8 cellular contexts compared by ENCODE assay signal in genomic region chr1:33633019-33633801, GRCh38.
A peak's percentile ranks its signal among the peaks of the same experiment; 100 is the strongest.
DNase-seq lines count a peak whose midpoint lies in the region; ATAC-seq and TF ChIP-seq lines count a peak whose summit lies in the region.

No MANE protein-coding gene starts in this region.

- H3K27me3 Mint-ChIP-seq in activated naive CD4-positive, alpha-beta T cell treated with anti-CD3 and anti-CD28 coated beads, Interleukin-2, amount 10 ng/mL, durations not matched to agents 7 days and 5 days = peaks cover 22% of the 10 kb centered on the region

- CTCF ChIA-PET in activated naive CD4-positive, alpha-beta T cell treated with anti-CD3 and anti-CD28 coated beads, Interleukin-2, amount 10 ng/mL, durations not matched to agents 7 days and 5 days (lab: Charles Lee) = interaction anchor here (0.8 to 2.5 kb wide), 27 partner anchors 9 to 1110 kb away, joined by 3 to 15 read pairs (median 5); no protein-coding TSS in a partner anchor

- no CpG with 5 or more reads among the region's 29 CpGs for WGBS in trophoblast cell (ENCODE audit: extremely low coverage, insufficient coverage, insufficient read length)
- 28 to 37% methylated on average over 12 to 29 of the region's 29 CpGs for WGBS in upper lobe of left lung, 2 donors

- no peaks in the 10 kb centered on the region for H3K36me3 ChIP-seq in trophoblast cell (ENCODE audit: control insufficient read depth in 1 of 2, insufficient read depth in 2 of 2, low read length in 2 of 2)
- no peaks in the 10 kb centered on the region for H3K36me3 ChIP-seq in upper lobe of left lung

- no peak overlapping the region for H3K9ac ChIP-seq in trophoblast cell (ENCODE audit: low read length)

- no peak overlapping the region for H3K27ac Mint-ChIP-seq in activated naive CD4-positive, alpha-beta T cell treated with anti-CD3 and anti-CD28 coated beads, Interleukin-2, amount 10 ng/mL, durations not matched to agents 7 days and 5 days

- H3K18ac ChIP-seq in trophoblast cell (ENCODE audit: low read length) = no peak overlapping the region

- H2BK12ac ChIP-seq in trophoblast cell (ENCODE audit: low read length) = no peak overlapping the region

- H2AK5ac ChIP-seq in trophoblast cell (ENCODE audit: low read length) = no peak overlapping the region

- no peak overlapping the region for H4K12ac ChIP-seq in trophoblast cell (ENCODE audit: low read depth, low read length)

- H2BK120ac ChIP-seq in trophoblast cell (ENCODE audit: insufficient read depth, low read length, poor library complexity) = no peak overlapping the region

- H4K8ac ChIP-seq in trophoblast cell (ENCODE audit: low read depth, low read length) = no peak overlapping the region

- no peak overlapping the region for H2AFZ ChIP-seq in trophoblast cell (ENCODE audit: insufficient read depth, low read length, poor library complexity)

- peak; percentile 100 for TF ChIP-seq CTCF in AG09309 (IDR thresholded peaks at IDR 0.05; ENCODE audit: control insufficient read depth, insufficient read depth, low read depth, low read length, missing control alignments)
- TF ChIP-seq CTCF in upper lobe of left lung (IDR thresholded peaks at IDR 0.05) = peak; percentile 43 to 83 (median 80)

- H3K9me3 ChIP-seq in trophoblast cell (ENCODE audit: insufficient read depth, low read depth, low read length) = no peaks in the 10 kb centered on the region
- H3K9me3 ChIP-seq in upper lobe of left lung = no peaks in the 10 kb centered on the region

- no peak overlapping the region for H2BK5ac ChIP-seq in trophoblast cell (ENCODE audit: low read depth, low read length, poor library complexity)

- no peaks in the 10 kb centered on the region for H3K36me3 Mint-ChIP-seq in activated naive CD4-positive, alpha-beta T cell treated with anti-CD3 and anti-CD28 coated beads, Interleukin-2, amount 10 ng/mL, durations not matched to agents 7 days and 5 days

- no peak for TF ChIP-seq POLR2A in upper lobe of left lung (IDR thresholded peaks at IDR 0.05)

- H3K27me3 ChIP-seq in trophoblast cell (ENCODE audit: insufficient read depth, low read length) (no peaks in the 10 kb centered on the region), upper lobe of left lung (no peaks in the 10 kb centered on the region)

- no peak overlapping the region for H4K91ac ChIP-seq in trophoblast cell (ENCODE audit: low read depth, low read length)

- DNase-seq in AG09309 (ENCODE audit: low read depth) (peak; percentile 59), NCI-H1048 (lab: John Stamatoyannopoulos, UW) (peak; percentile 81), glomerular visceral epithelial cell (ENCODE audit: extremely low spot score) (peak; percentile 79), trophoblast cell (peak; percentile 87 to 95), upper lobe of left lung (peak; percentile 79 to 90)
- peak; percentile 93 for DNase-seq in activated naive CD4-positive, alpha-beta T cell treated with anti-CD3 and anti-CD28 coated beads, Interleukin-2, amount 10 ng/mL, durations not matched to agents 7 days and 5 days

- H3K23ac ChIP-seq in trophoblast cell (ENCODE audit: low read length) = no peak overlapping the region

- no peaks in the 10 kb centered on the region for H3K79me1 ChIP-seq in trophoblast cell (ENCODE audit: low read length)

- H3K4me1 Mint-ChIP-seq in activated naive CD4-positive, alpha-beta T cell treated with anti-CD3 and anti-CD28 coated beads, Interleukin-2, amount 10 ng/mL, durations not matched to agents 7 days and 5 days = no peaks in the 10 kb centered on the region

- peak; percentile 56 for ATAC-seq in GM19372 (IDR thresholded peaks at IDR 0.05; ENCODE audit: low read depth, unreplicated experiment)
- peak; percentile 98 for ATAC-seq in SK-N-SH treated with all-trans-retinoic acid at 6 μM for 48 hours
- peak; percentile 92 for ATAC-seq in upper lobe of left lung (ENCODE audit: low FRiP score in 2 of 2)

- TF ChIP-seq EP300 in upper lobe of left lung (IDR thresholded peaks at IDR 0.05) = no peak

- H3K4ac ChIP-seq in trophoblast cell (ENCODE audit: low read depth, low read length) = no peak overlapping the region

- H3K4me2 ChIP-seq in trophoblast cell (ENCODE audit: low read length) = no peak overlapping the region

- H3K4me3 Mint-ChIP-seq in activated naive CD4-positive, alpha-beta T cell treated with anti-CD3 and anti-CD28 coated beads, Interleukin-2, amount 10 ng/mL, durations not matched to agents 7 days and 5 days = no peak overlapping the region

- H3K9me3 Mint-ChIP-seq in activated naive CD4-positive, alpha-beta T cell treated with anti-CD3 and anti-CD28 coated beads, Interleukin-2, amount 10 ng/mL, durations not matched to agents 7 days and 5 days = no peaks in the 10 kb centered on the region

- H3K27ac ChIP-seq in trophoblast cell (ENCODE audit: low read depth, low read length) (no peak overlapping the region), upper lobe of left lung (no peak overlapping the region)

- H3K14ac ChIP-seq in trophoblast cell (ENCODE audit: low read length) = no peak overlapping the region

- H3K4me1 ChIP-seq in trophoblast cell (ENCODE audit: control insufficient read depth in 1 of 2, insufficient read depth in 2 of 2, low read length in 2 of 2) (no peaks in the 10 kb centered on the region), upper lobe of left lung (peaks cover 0 to 7% (median 1%) of the 10 kb centered on the region in 4 donors)

- no peak overlapping the region for H3K4me3 ChIP-seq in AG09309 (ENCODE audit: control insufficient read depth, low read depth, low read length)
- no peak overlapping the region for H3K4me3 ChIP-seq in trophoblast cell (ENCODE audit: low read depth, low read length)
- H3K4me3 ChIP-seq in upper lobe of left lung = no peak overlapping the region

- H3K79me2 ChIP-seq in trophoblast cell (ENCODE audit: control insufficient read depth, insufficient read depth, low read length, poor library complexity) = no peaks in the 10 kb centered on the region

TF ChIP-seq in SK-N-SH treated with all-trans-retinoic acid at 6 μM for 48 hours, 23 proteins besides CTCF, POLR2A, EP300 and RAD21:
- TF ChIP-seq CSRNP3 (CRISPR knock-in tag; IDR thresholded peaks at IDR 0.05) (no peak), ZNF565 (CRISPR knock-in tag; conservative IDR thresholded peaks at IDR 0.05; ENCODE audit: low read depth) (no peak), CREB5 (CRISPR knock-in tag; IDR thresholded peaks at IDR 0.05; ENCODE audit: low read depth) (no peak)
